Comparison of ENCODE assay signal across 1 cellular context in genomic region chr5:103224118-103224893, GRCh38.
TF ChIP-seq lines count a peak whose summit lies in the region.

No MANE protein-coding gene starts in this region.

TF ChIP-seq in K562, 482 proteins besides CTCF, POLR2A, EP300 and RAD21 (continued from another document and continues in another):
- TF ChIP-seq HMGXB4 (CRISPR knock-in tag; IDR thresholded peaks at IDR 0.05), result no peak
- TF ChIP-seq NFXL1 (CRISPR knock-in tag; IDR thresholded peaks at IDR 0.05), result no peak
- no peak for TF ChIP-seq XRCC4 (IDR thresholded peaks at IDR 0.05; ENCODE audit: extremely low read depth, insufficient read depth, insufficient read length)
- no peak for TF ChIP-seq HCFC1 (IDR thresholded peaks at IDR 0.05; ENCODE audit: low read depth, low read length)
- 0 out of 2 replicates have a peak, but pooled peaks have one; percentile 35 for TF ChIP-seq L3MBTL2 (IDR thresholded peaks at IDR 0.05)
- TF ChIP-seq HIVEP1 (CRISPR knock-in tag; IDR thresholded peaks at IDR 0.05), result no peak
- TF ChIP-seq ZNF655 (CRISPR knock-in tag; IDR thresholded peaks at IDR 0.05), result no peak
- TF ChIP-seq SUPT5H (IDR thresholded peaks at IDR 0.05), result no peak
- no peak for TF ChIP-seq RBM25 (IDR thresholded peaks at IDR 0.05; ENCODE audit: low read depth, low read length, severe bottlenecking)
- TF ChIP-seq SMC3 (conservative IDR thresholded peaks at IDR 0.05; ENCODE audit: insufficient read depth, low read depth, low read length), result peak; percentile 83; the same call in 1 of the 2 replicates
- TF ChIP-seq TEAD2 (tag; IDR thresholded peaks at IDR 0.05), result no peak
- TF ChIP-seq SREBF2 (CRISPR knock-in tag; IDR thresholded peaks at IDR 0.05), result no peak
- no peak for TF ChIP-seq TGIF2 (CRISPR knock-in tag; IDR thresholded peaks at IDR 0.05)
- TF ChIP-seq FOXP4 (CRISPR knock-in tag; IDR thresholded peaks at IDR 0.05; ENCODE audit: borderline replicate concordance), result no peak
- TF ChIP-seq ZNF77 (CRISPR knock-in tag; IDR thresholded peaks at IDR 0.05), result no peak
- no peak for TF ChIP-seq ZNF384 (IDR thresholded peaks at IDR 0.05; ENCODE audit: low read depth, low read length)
- TF ChIP-seq ZNF639 (CRISPR knock-in tag; conservative IDR thresholded peaks at IDR 0.05 in 1 of 2, IDR thresholded peaks at IDR 0.05 in 1 of 2), result no peak
- no peak for TF ChIP-seq SNRNP70 (optimal IDR thresholded peaks at IDR 0.05; ENCODE audit: low read depth, low read length)
- TF ChIP-seq TCF3 (CRISPR knock-in tag; IDR thresholded peaks at IDR 0.05), result no peak
- no peak for TF ChIP-seq E2F5 (CRISPR knock-in tag; IDR thresholded peaks at IDR 0.05)
- TF ChIP-seq ARID2 (IDR thresholded peaks at IDR 0.05), result 0 out of 2 replicates have a peak, but pooled peaks have one; percentile 16
- no peak for TF ChIP-seq PHB (CRISPR knock-in tag; IDR thresholded peaks at IDR 0.05)
- no peak for TF ChIP-seq BCLAF1 (IDR thresholded peaks at IDR 0.05; ENCODE audit: borderline replicate concordance in 1 of 2, control insufficient read depth in 1 of 2, low read depth in 2 of 2, low read length in 1 of 2)
- no peak for TF ChIP-seq ZNF551 (CRISPR knock-in tag; IDR thresholded peaks at IDR 0.05)
- TF ChIP-seq ZNF253 (CRISPR knock-in tag; conservative IDR thresholded peaks at IDR 0.05), result no peak
- no peak for TF ChIP-seq MYC (IDR thresholded peaks at IDR 0.05; ENCODE audit: low read depth, low read length)
- TF ChIP-seq MYC (CRISPR knock-in tag; IDR thresholded peaks at IDR 0.05; ENCODE audit: borderline replicate concordance, low read depth), result no peak
- TF ChIP-seq CBX3 (IDR thresholded peaks at IDR 0.05; ENCODE audit: borderline replicate concordance in 1 of 2, low read length in 2 of 2), result no peak
- TF ChIP-seq PBX2 (CRISPR knock-in tag; IDR thresholded peaks at IDR 0.05; ENCODE audit: low read depth), result no peak
- no peak for TF ChIP-seq PBX2 (tag; conservative IDR thresholded peaks at IDR 0.05; ENCODE audit: low read depth)
- TF ChIP-seq ZNF311 (CRISPR knock-in tag; IDR thresholded peaks at IDR 0.05), result no peak
- no peak for TF ChIP-seq POLR2H (tag; IDR thresholded peaks at IDR 0.05; ENCODE audit: low read depth)
- no peak for TF ChIP-seq KDM4B (IDR thresholded peaks at IDR 0.05; ENCODE audit: borderline replicate concordance in 2 of 2, low read depth in 1 of 2)
- TF ChIP-seq FOSL1 (tag; conservative IDR thresholded peaks at IDR 0.05), result no peak
- no peak for TF ChIP-seq ELK3 (CRISPR knock-in tag; IDR thresholded peaks at IDR 0.05)
- no peak for TF ChIP-seq ARID3B (CRISPR knock-in tag; IDR thresholded peaks at IDR 0.05; ENCODE audit: borderline replicate concordance)
- no peak for TF ChIP-seq GMEB1 (CRISPR knock-in tag; IDR thresholded peaks at IDR 0.05)
- TF ChIP-seq ETS2 (tag; IDR thresholded peaks at IDR 0.05; ENCODE audit: borderline replicate concordance, poor library complexity, severe bottlenecking), result no peak
- TF ChIP-seq DDX20 (tag; IDR thresholded peaks at IDR 0.05; ENCODE audit: low read depth), result no peak
- TF ChIP-seq ELF2 (CRISPR knock-in tag; IDR thresholded peaks at IDR 0.05), result no peak
- no peak for TF ChIP-seq GTF2E2 (tag; IDR thresholded peaks at IDR 0.05)
- TF ChIP-seq CTBP1 (IDR thresholded peaks at IDR 0.05; ENCODE audit: borderline replicate concordance), result no peak
- no peak for TF ChIP-seq TFE3 (CRISPR knock-in tag; IDR thresholded peaks at IDR 0.05)
- no peak for TF ChIP-seq TAF7 (tag; IDR thresholded peaks at IDR 0.05)
- TF ChIP-seq FOXK2 (conservative IDR thresholded peaks at IDR 0.05 in 1 of 2, IDR thresholded peaks at IDR 0.05 in 1 of 2; ENCODE audit: low read depth in 2 of 2), result no peak
- TF ChIP-seq SP2 (IDR thresholded peaks at IDR 0.05; ENCODE audit: extremely low read depth, low read depth, low read length, poor library complexity, severe bottlenecking), result no peak
- no peak for TF ChIP-seq MTA1 (IDR thresholded peaks at IDR 0.05; ENCODE audit: borderline replicate concordance)
